ENCODE assay signal across 14 cellular contexts in the genomic region with DNA sequence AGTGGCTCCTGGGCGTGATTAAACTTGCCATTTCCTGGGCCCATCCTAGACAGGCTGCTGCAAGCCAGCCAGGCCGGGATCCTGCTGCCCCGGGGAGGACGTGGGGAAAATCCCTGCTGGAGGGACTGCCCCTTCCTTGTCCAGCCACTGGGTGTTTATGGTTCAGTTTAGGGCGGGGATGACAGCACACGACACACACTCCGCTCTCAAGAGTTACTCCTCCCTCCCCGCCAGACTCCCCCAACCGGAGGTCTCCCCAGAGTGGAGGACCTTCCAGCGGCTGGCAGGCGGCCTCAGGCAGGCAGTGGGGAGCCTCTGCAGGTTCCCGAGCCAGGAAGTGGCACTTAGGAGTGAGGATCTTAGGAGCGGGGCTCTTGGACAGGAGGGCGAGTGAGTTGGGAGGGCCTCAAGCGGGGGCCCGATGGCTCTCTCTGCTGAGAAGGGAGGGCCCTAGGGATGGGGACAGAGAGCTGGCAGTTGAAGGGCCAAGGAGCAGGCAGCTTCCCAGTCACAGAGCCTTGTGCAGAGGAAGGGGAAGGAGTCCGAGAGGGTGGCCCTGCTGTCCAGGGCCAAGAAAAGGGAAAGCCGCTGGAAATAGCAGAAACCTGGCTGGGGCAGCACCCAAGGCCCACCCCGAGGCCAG. TPM values are rescaled to one million over a fixed set of nuclear protein-coding genes. Genes with fewer than 3 reads are reported as not detected.
A peak's percentile ranks its signal among the peaks of the same experiment; 100 is the strongest.
DNase-seq lines count a peak whose midpoint lies in the region; ATAC-seq and TF ChIP-seq lines count a peak whose summit lies in the region.
"Had no signal": no experiment of that assay in that cellular context is flagged by ENCODE, and none has a peak within 500 bp of the region (broad histone marks: within the 10 kb centered on the region; RNA-seq: fewer than 3 reads in every experiment).

No MANE protein-coding gene starts in this region.

- H3K4me1 ChIP-seq in RWPE2 (ENCODE audit: insufficient read depth, poor library complexity, severe bottlenecking) (no peaks in the 10 kb centered on the region), foreskin keratinocyte (no peaks in the 10 kb centered on the region), spleen (peaks cover 3 to 54% (median 49%) of the 10 kb centered on the region in 6 donors), breast epithelium (no peaks in the 10 kb centered on the region)
- H3K4me1 ChIP-seq: body of pancreas, prostate gland had no signal

- peaks cover 8% of the 10 kb centered on the region for H3K9me3 Mint-ChIP-seq in activated naive CD4-positive, alpha-beta T cell treated with anti-CD3 and anti-CD28 coated beads, Interleukin-2, amount 10 ng/mL, durations not matched to agents 7 days and 5 days

- H3K4me1 Mint-ChIP-seq in activated naive CD4-positive, alpha-beta T cell treated with anti-CD3 and anti-CD28 coated beads, Interleukin-2, amount 10 ng/mL, durations not matched to agents 7 days and 5 days, result peaks cover 46% of the 10 kb centered on the region

- peak overlapping the region; percentile 81 for H3K27ac Mint-ChIP-seq in activated naive CD4-positive, alpha-beta T cell treated with anti-CD3 and anti-CD28 coated beads, Interleukin-2, amount 10 ng/mL, durations not matched to agents 7 days and 5 days
- H3K27ac Mint-ChIP-seq: memory B cell had no signal

- TF ChIP-seq CTCF in RWPE2 (IDR thresholded peaks at IDR 0.05; ENCODE audit: poor library complexity, severe bottlenecking) (no peak), foreskin keratinocyte (conservative IDR thresholded peaks at IDR 0.05) (no peak), spleen (IDR thresholded peaks at IDR 0.05 in 8 of 11, conservative IDR thresholded peaks at IDR 0.05 in 3 of 11) (no peak), GM20000 (IDR thresholded peaks at IDR 0.05; ENCODE audit: extremely low read depth, missing control alignments) (no peak), breast epithelium (IDR thresholded peaks at IDR 0.05) (no peak)

- peak; percentile 15 for DNase-seq in activated naive CD4-positive, alpha-beta T cell treated with anti-CD3 and anti-CD28 coated beads, Interleukin-2, amount 10 ng/mL, durations not matched to agents 7 days and 5 days
- no peak for DNase-seq in activated naive CD4-positive, alpha-beta T cell (lab: John Stamatoyannopoulos, UW)
- DNase-seq in RWPE2 (ENCODE audit: low spot score) (peak; percentile 32), foreskin keratinocyte (peak in 1 of 2 donors; percentile 22), spleen (peak; percentile 68), GM20000 (ENCODE audit: low spot score) (no peak), breast epithelium (ENCODE audit: low spot score in 2 of 2) (no peak), KBM-7 (no peak)
- DNase-seq: AML-193; stimulated activated CD4-positive, alpha-beta T cell treated with anti-CD3 and anti-CD28 coated beads, Interleukin-4, amount 100 ng/mL, for 4 hours had no signal

- H3K27ac ChIP-seq in RWPE2 (ENCODE audit: poor library complexity, severe bottlenecking) (no peak overlapping the region), foreskin keratinocyte (no peak overlapping the region), spleen (no peak overlapping the region), breast epithelium (no peak overlapping the region)
- H3K27ac ChIP-seq: body of pancreas, HL-60, prostate gland had no signal

- peaks cover 4% of the 10 kb centered on the region for H3K27me3 Mint-ChIP-seq in activated naive CD4-positive, alpha-beta T cell treated with anti-CD3 and anti-CD28 coated beads, Interleukin-2, amount 10 ng/mL, durations not matched to agents 7 days and 5 days

- H3K9me3 ChIP-seq in RWPE2 (ENCODE audit: severe bottlenecking), result no peaks in the 10 kb centered on the region
- H3K9me3 ChIP-seq in spleen, result peaks cover 0 to 15% (median 10%) of the 10 kb centered on the region in 8 donors
- no peaks in the 10 kb centered on the region for H3K9me3 ChIP-seq in breast epithelium
- H3K9me3 ChIP-seq: body of pancreas, prostate gland had no signal

- 72 to 77% (median 75%) methylated on average over 19 of the region's 19 CpGs for WGBS in spleen, 5 donors

- no peak overlapping the region for H3K4me3 Mint-ChIP-seq in activated naive CD4-positive, alpha-beta T cell treated with anti-CD3 and anti-CD28 coated beads, Interleukin-2, amount 10 ng/mL, durations not matched to agents 7 days and 5 days
- H3K4me3 Mint-ChIP-seq: memory B cell had no signal

- intact Hi-C loops in spleen (cut with DNase I; ENCODE audit: low total_unique reads) (no loop called here), breast epithelium (cut with DNase I; ENCODE audit: low total_unique reads) (no loop called here)

- TF ChIP-seq POLR2A in spleen (IDR thresholded peaks at IDR 0.05), result no peak
- no peak for TF ChIP-seq POLR2A in breast epithelium (IDR thresholded peaks at IDR 0.05)

- CTCF ChIA-PET in activated naive CD4-positive, alpha-beta T cell treated with anti-CD3 and anti-CD28 coated beads, Interleukin-2, amount 10 ng/mL, durations not matched to agents 7 days and 5 days (lab: Charles Lee), result interaction anchor here (0.6 kb wide), 1 partner anchor 30 kb away, joined by 3 read pairs; no protein-coding TSS in a partner anchor

- in situ Hi-C loops in KBM-7 (cut with MboI; ENCODE audit: low pct_unique_long_range_greater_than_20kb, low sequenced_read_pairs), result no loop called here

- H3K36me3 Mint-ChIP-seq in activated naive CD4-positive, alpha-beta T cell treated with anti-CD3 and anti-CD28 coated beads, Interleukin-2, amount 10 ng/mL, durations not matched to agents 7 days and 5 days, result peaks cover 10% of the 10 kb centered on the region

- no peaks in the 10 kb centered on the region for H3K36me3 ChIP-seq in RWPE2 (ENCODE audit: low read depth)
- H3K36me3 ChIP-seq in spleen, result peaks cover 0 to 19% (median 0%) of the 10 kb centered on the region in 6 donors
- no peaks in the 10 kb centered on the region for H3K36me3 ChIP-seq in breast epithelium
- H3K36me3 ChIP-seq: prostate gland had no signal

- ATAC-seq in RWPE2 (ENCODE audit: low read depth), result no peak; the same call in 2 of the 3 replicates
- peak; percentile 68 for ATAC-seq in foreskin keratinocyte
- ATAC-seq: body of pancreas had no signal

- H3K4me3 ChIP-seq in RWPE2 (ENCODE audit: severe bottlenecking) (no peak overlapping the region), spleen (no peak overlapping the region), breast epithelium (no peak overlapping the region)
- H3K4me3 ChIP-seq: body of pancreas, prostate gland had no signal

- H3K27me3 ChIP-seq in RWPE2 (ENCODE audit: insufficient read depth, poor library complexity, severe bottlenecking) (no peaks in the 10 kb centered on the region), foreskin keratinocyte (no peaks in the 10 kb centered on the region), spleen (replicated peaks in 1 of 7) (peaks cover 0 to 4% (median 0%) of the 10 kb centered on the region in 7 donors), breast epithelium (no peaks in the 10 kb centered on the region)
- H3K27me3 ChIP-seq: body of pancreas had no signal

RNA-seq across cellular contexts. Expression of a gene that starts 5.7 kb away (rescaled TPM):
- total RNA-seq in foreskin keratinocyte, result 0.07 TPM in 1 of 2 replicates, not detected in the other
- 0.03 and 0.07 TPM in 2 replicates for polyA plus RNA-seq in foreskin keratinocyte
- total RNA-seq in spleen, result 10 to 100 TPM; 10.3 to 25.3 (median 18.7) TPM
- 10 to 100 TPM in 2 of 3 donors, 1 to 10 TPM in 1; 7.4 to 19.1 (median 17.8) TPM for polyA plus RNA-seq in spleen
- 1 to 10 TPM; 1.6 to 4.7 (median 2.6) TPM for total RNA-seq in breast epithelium

RNA-seq across cellular contexts. Expression of a gene that starts 33.1 kb away (rescaled TPM):
- total RNA-seq in foreskin keratinocyte (18.2 and 18.4 TPM in 2 replicates), spleen (10 to 100 TPM; 43.0 to 82.6 (median 59.4) TPM), breast epithelium (10 to 100 TPM; 17.0 to 26.2 (median 25.5) TPM)
- polyA plus RNA-seq in foreskin keratinocyte (18.6 and 18.7 TPM in 2 replicates), spleen (10 to 100 TPM; 34.7 to 83.1 (median 66.1) TPM)

RNA-seq across cellular contexts. Expression of a gene that starts 51.3 kb away (rescaled TPM):
- total RNA-seq in foreskin keratinocyte (27.1 and 34.0 TPM in 2 replicates), spleen (100 to 1,000 TPM in 2 of 7 donors, 10 to 100 TPM in 5; 57.2 to 116 (median 73.0) TPM), breast epithelium (10 to 100 TPM; 22.4 to 57.9 (median 42.3) TPM)
- polyA plus RNA-seq in foreskin keratinocyte (41.6 and 53.0 TPM in 2 replicates), spleen (100 to 1,000 TPM in 2 of 3 donors, 10 to 100 TPM in 1; 79.8 to 165 (median 107) TPM)

RNA-seq across cellular contexts. Expression of a gene that starts 59.5 kb away (rescaled TPM):
- 1.8 and 2.6 TPM in 2 replicates for total RNA-seq in foreskin keratinocyte
- 2.1 and 2.5 TPM in 2 replicates for polyA plus RNA-seq in foreskin keratinocyte
- total RNA-seq in spleen, result 10 to 100 TPM in 1 of 7 donors, 1 to 10 TPM in 6; 5.9 to 13.6 (median 7.1) TPM
- polyA plus RNA-seq in spleen, result 1 to 10 TPM; 6.5 to 9.0 (median 7.9) TPM
- total RNA-seq in breast epithelium, result 1 to 10 TPM; 5.9 to 8.8 (median 6.9) TPM

Comparison
In these comparisons a context has a peak if more than half of its experiments do, and no peak if none do; other contexts are left out.
1. DNase-seq: peak in activated naive CD4-positive, alpha-beta T cell treated with anti-CD3 and anti-CD28 coated beads, Interleukin-2, amount 10 ng/mL, durations not matched to agents 7 days and 5 days (single experiment), RWPE2 (single experiment) and spleen (single experiment); none in activated naive CD4-positive, alpha-beta T cell (0 of 4), GM20000 (single experiment), breast epithelium (0 of 2) and KBM-7 (single experiment).